ENCODE assay signal across 1 cellular context in the genomic region with DNA sequence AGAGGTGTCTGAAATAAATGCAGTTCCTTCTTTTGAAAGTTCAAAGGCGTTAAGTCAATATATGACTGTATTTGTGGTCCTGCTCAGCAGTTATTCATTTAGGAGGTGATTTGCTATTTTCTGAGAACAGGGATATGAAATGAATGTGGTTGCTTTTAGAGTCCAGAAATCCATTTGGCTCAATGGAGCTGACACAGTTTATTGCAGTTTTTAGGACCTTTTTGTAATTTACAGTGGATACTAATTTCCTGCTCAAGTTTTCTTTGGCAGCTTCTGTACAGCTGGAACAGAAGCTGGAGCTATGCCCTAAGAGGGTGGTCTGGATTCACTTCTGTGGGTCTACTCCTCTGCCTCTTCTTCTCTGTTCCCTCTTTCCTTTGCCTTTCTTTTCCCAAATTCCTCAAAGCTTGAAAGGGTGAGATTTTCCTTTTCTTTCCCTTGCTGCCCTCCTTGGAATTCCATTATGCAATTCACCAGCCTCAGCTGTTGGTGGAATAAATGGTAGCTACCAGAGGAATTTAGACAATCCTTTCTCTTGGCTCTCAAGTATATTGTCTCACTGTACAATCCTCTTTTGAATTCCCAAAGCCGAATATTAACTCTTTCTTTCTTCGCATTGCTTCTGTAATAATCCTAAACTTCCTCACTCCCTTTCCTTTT.
TF ChIP-seq lines count a peak whose summit lies in the region.

No MANE protein-coding gene starts in this region.

TF ChIP-seq in SK-N-SH, 30 proteins besides CTCF, POLR2A, EP300 and RAD21 (continued from another document):
- TF ChIP-seq, protein P1, sequence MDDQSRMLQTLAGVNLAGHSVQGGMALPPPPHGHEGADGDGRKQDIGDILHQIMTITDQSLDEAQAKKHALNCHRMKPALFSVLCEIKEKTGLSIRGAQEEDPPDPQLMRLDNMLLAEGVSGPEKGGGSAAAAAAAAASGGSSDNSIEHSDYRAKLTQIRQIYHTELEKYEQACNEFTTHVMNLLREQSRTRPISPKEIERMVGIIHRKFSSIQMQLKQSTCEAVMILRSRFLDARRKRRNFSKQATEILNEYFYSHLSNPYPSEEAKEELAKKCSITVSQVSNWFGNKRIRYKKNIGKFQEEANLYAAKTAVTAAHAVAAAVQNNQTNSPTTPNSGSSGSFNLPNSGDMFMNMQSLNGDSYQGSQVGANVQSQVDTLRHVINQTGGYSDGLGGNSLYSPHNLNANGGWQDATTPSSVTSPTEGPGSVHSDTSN (IDR thresholded peaks at IDR 0.05), result no peak
- no peak for TF ChIP-seq SMC3 (IDR thresholded peaks at IDR 0.05; ENCODE audit: low read depth, low read length)
- TF ChIP-seq FOXJ3 (CRISPR knock-in tag; IDR thresholded peaks at IDR 0.05), result no peak
- no peak for TF ChIP-seq RCOR1 (IDR thresholded peaks at IDR 0.05; ENCODE audit: low read length)
- no peak for TF ChIP-seq GABPA (IDR thresholded peaks at IDR 0.05; ENCODE audit: low read depth)
- TF ChIP-seq USF2 (IDR thresholded peaks at IDR 0.05; ENCODE audit: borderline replicate concordance, low read depth, low read length), result no peak
- no peak for TF ChIP-seq ELF1 (IDR thresholded peaks at IDR 0.05)
- TF ChIP-seq TAF1 (IDR thresholded peaks at IDR 0.05; ENCODE audit: borderline replicate concordance, low read depth, low read length), result no peak
- TF ChIP-seq NRF1 (IDR thresholded peaks at IDR 0.05; ENCODE audit: low read depth, low read length), result no peak
- no peak for TF ChIP-seq MAX (IDR thresholded peaks at IDR 0.05; ENCODE audit: low read depth)
